ENCODE assay signal across 12 cellular contexts in the genomic region with DNA sequence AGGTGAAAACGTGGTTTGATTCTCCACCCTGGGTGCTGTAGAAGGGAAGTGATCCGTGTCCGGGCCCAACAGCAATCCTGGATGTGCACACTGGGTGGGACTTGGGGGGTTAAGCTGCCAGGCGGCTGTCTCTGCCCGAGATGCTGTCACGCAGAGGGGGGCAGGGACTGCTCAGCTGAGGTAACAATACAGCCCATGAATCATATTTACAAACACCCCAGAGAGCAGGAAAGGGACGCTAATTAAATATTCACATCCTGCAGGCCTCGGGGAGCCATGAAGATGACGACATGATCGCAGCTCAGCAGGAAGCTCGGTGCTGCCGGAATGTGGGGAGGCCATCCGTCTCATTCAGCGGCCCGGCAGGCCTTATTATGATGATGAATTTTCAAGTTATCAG. TPM values are rescaled to one million over a fixed set of nuclear protein-coding genes. Genes with fewer than 3 reads are reported as not detected.
A peak's percentile ranks its signal among the peaks of the same experiment; 100 is the strongest.
DNase-seq lines count a peak whose midpoint lies in the region; ATAC-seq, FAIRE-seq and TF ChIP-seq lines count a peak whose summit lies in the region.
"Had no signal": no experiment of that assay in that cellular context is flagged by ENCODE, and none has a peak within 500 bp of the region (broad histone marks: within the 10 kb centered on the region; RNA-seq: fewer than 3 reads in every experiment).

No MANE protein-coding gene starts in this region.

- H3K79me2 ChIP-seq in PC-3 (ENCODE audit: low read length) (no peaks in the 10 kb centered on the region), endothelial cell of umbilical vein (ENCODE audit: control insufficient read depth, insufficient read depth, low read length) (no peaks in the 10 kb centered on the region), osteoblast (ENCODE audit: insufficient read depth, low read length) (no peaks in the 10 kb centered on the region)

- no peak overlapping the region for H3K4me3 ChIP-seq in H7 (ENCODE audit: insufficient read depth, low read depth, low read length)
- no peak overlapping the region for H3K4me3 ChIP-seq in PC-3 (ENCODE audit: low read length)
- no peak overlapping the region for H3K4me3 ChIP-seq in endothelial cell of umbilical vein (replicated peaks in 1 of 3; ENCODE audit: insufficient read depth in 1 of 3, low read depth in 1 of 3, low read length in 3 of 3)
- H3K4me3 ChIP-seq in osteoblast (ENCODE audit: insufficient read depth, low read length), result no peak overlapping the region
- no peak overlapping the region for H3K4me3 ChIP-seq in sigmoid colon

- dilution Hi-C loops in endothelial cell of umbilical vein (cut with MboI; ENCODE audit: extremely low pct_ligation_motif_present, low sequenced_read_pairs), result no loop called here

- H3K4me1 ChIP-seq in PC-3 (ENCODE audit: insufficient read depth, low read length) (peaks cover 13% of the 10 kb centered on the region), endothelial cell of umbilical vein (ENCODE audit: control insufficient read depth, extremely low read depth, insufficient read depth, low read length) (peaks cover 16% of the 10 kb centered on the region), osteoblast (ENCODE audit: insufficient read depth, low read length) (no peaks in the 10 kb centered on the region), sigmoid colon (peaks cover 0 to 10% (median 0%) of the 10 kb centered on the region in 4 donors)

- H3K27ac ChIP-seq in PC-3 (ENCODE audit: low read length) (peak overlapping the region; percentile 71), endothelial cell of umbilical vein (ENCODE audit: insufficient read depth, low read depth, low read length) (peak overlapping the region; percentile 92), osteoblast (ENCODE audit: low read depth, low read length) (no peak overlapping the region), sigmoid colon (no peak overlapping the region)

- ATAC-seq in PC-3, result peak; percentile 86
- no peak for ATAC-seq in HG03045 (IDR thresholded peaks at IDR 0.05; ENCODE audit: unreplicated experiment)
- no peak for ATAC-seq in HG02840 (IDR thresholded peaks at IDR 0.05; ENCODE audit: low FRiP score, unreplicated experiment)
- no peak for ATAC-seq in GM21360 (IDR thresholded peaks at IDR 0.05; ENCODE audit: unreplicated experiment)

- BruUV-seq in PC-3 (replicated peaks; lab: Mats Ljungman, UMichigan) (no TSS peak), endothelial cell of umbilical vein (replicated peaks; lab: Mats Ljungman, UMichigan) (no TSS peak)

- H3F3A ChIP-seq in PC-3 (ENCODE audit: low read length, unreplicated experiment), result no peaks in the 10 kb centered on the region

- 77 to 80% methylated on average over 15 of the region's 15 CpGs for WGBS in sigmoid colon, 2 donors

- peak overlapping the region; percentile 64 for H3K9ac ChIP-seq in PC-3 (ENCODE audit: low read length)
- H3K9ac ChIP-seq in endothelial cell of umbilical vein (replicated peaks; ENCODE audit: extremely low read depth, insufficient read depth, low read length), result peak overlapping the region; percentile 77

- H3K4me2 ChIP-seq in PC-3 (ENCODE audit: low read length) (peak overlapping the region; percentile 46), endothelial cell of umbilical vein (ENCODE audit: insufficient read depth, low read length) (peak overlapping the region; percentile 29), osteoblast (ENCODE audit: insufficient read depth, low read length) (no peak overlapping the region)

- CTCF ChIA-PET in PC-3 (lab: Charles Lee), result no interaction called here
- CTCF ChIA-PET in endothelial cell of umbilical vein (lab: Charles Lee), result interaction anchor here (0.9 to 2.5 kb wide), 4 partner anchors 10 to 101 kb away, joined by 4 to 9 read pairs (median 4); no protein-coding TSS in a partner anchor

- H3K27me3 ChIP-seq in H7 (ENCODE audit: control insufficient read depth, insufficient read depth, low read length) (no peaks in the 10 kb centered on the region), PC-3 (ENCODE audit: low read length) (no peaks in the 10 kb centered on the region), endothelial cell of umbilical vein (ENCODE audit: control insufficient read depth in 2 of 2, insufficient read depth in 2 of 2, low read length in 2 of 2) (no peaks in the 10 kb centered on the region), osteoblast (ENCODE audit: insufficient read depth, low read length) (peaks cover 3% of the 10 kb centered on the region), sigmoid colon (no peaks in the 10 kb centered on the region)

- H2AFZ ChIP-seq in PC-3 (ENCODE audit: low read length), result peak overlapping the region; percentile 75
- H2AFZ ChIP-seq in endothelial cell of umbilical vein (ENCODE audit: low read depth, low read length), result peak overlapping the region; percentile 93
- peak overlapping the region; percentile 28 for H2AFZ ChIP-seq in osteoblast (ENCODE audit: low read length)

- intact Hi-C loops in PC-3 (cut with micrococcal nuclease), result no loop called here
- intact Hi-C loops in endothelial cell of umbilical vein (cut with micrococcal nuclease), result loop anchor here (1.0 kb wide), 2 partner anchors 23 to 116 kb away; a partner anchor contains a TSS
- intact Hi-C loops in sigmoid colon (cut with DNase I), result no loop called here

- no peak for TF ChIP-seq CTCF in PC-3 (conservative IDR thresholded peaks at IDR 0.05; ENCODE audit: low read depth, low read length)
- TF ChIP-seq CTCF in endothelial cell of umbilical vein (IDR thresholded peaks at IDR 0.05; ENCODE audit: extremely low read depth in 1 of 2, insufficient read depth in 1 of 2, low read depth in 1 of 2, low read length in 2 of 2), result no peak
- no peak for TF ChIP-seq CTCF in osteoblast (IDR thresholded peaks at IDR 0.05; ENCODE audit: extremely low read depth, low read depth, low read length)
- no peak for TF ChIP-seq CTCF in sigmoid colon (IDR thresholded peaks at IDR 0.05)

- POLR2A ChIA-PET in PC-3 (lab: Charles Lee; ENCODE audit: unreplicated experiment), result no interaction called here
- POLR2A ChIA-PET in endothelial cell of umbilical vein (lab: Charles Lee), result no interaction called here

- H4K20me1 ChIP-seq in PC-3 (ENCODE audit: low read length) (no peaks in the 10 kb centered on the region), endothelial cell of umbilical vein (replicated peaks; ENCODE audit: control insufficient read depth, extremely low read depth, insufficient read depth, low read length) (no peaks in the 10 kb centered on the region), osteoblast (ENCODE audit: insufficient read depth, low read length) (no peaks in the 10 kb centered on the region)

- DNase-seq in H7 (peak; percentile 76), PC-3 (peak; percentile 68), endothelial cell of umbilical vein (ENCODE audit: low read depth, low spot score) (peak; percentile 92), osteoblast (ENCODE audit: insufficient read length, low spot score, missing footprints) (peak; percentile 86), sigmoid colon (no peak)
- DNase-seq: activated naive CD4-positive, alpha-beta T cell; DND-41; NCI-H510A had no signal

- peak; percentile 60 for TF ChIP-seq POLR2A in endothelial cell of umbilical vein (IDR thresholded peaks at IDR 0.05; ENCODE audit: low read depth, low read length)
- TF ChIP-seq POLR2A in sigmoid colon (IDR thresholded peaks at IDR 0.05), result no peak

- H3K9me3 ChIP-seq in PC-3 (ENCODE audit: low read length) (no peaks in the 10 kb centered on the region), endothelial cell of umbilical vein (replicated peaks; ENCODE audit: control insufficient read depth, insufficient read depth, low read length) (no peaks in the 10 kb centered on the region), osteoblast (ENCODE audit: low read depth, low read length) (no peaks in the 10 kb centered on the region), sigmoid colon (no peaks in the 10 kb centered on the region)

- no peaks in the 10 kb centered on the region for H3K36me3 ChIP-seq in H7 (replicated peaks; ENCODE audit: control insufficient read depth, insufficient read depth, low read length)
- H3K36me3 ChIP-seq in PC-3 (ENCODE audit: low read depth, low read length), result no peaks in the 10 kb centered on the region
- no peaks in the 10 kb centered on the region for H3K36me3 ChIP-seq in endothelial cell of umbilical vein (ENCODE audit: control insufficient read depth in 2 of 2, extremely low read depth in 1 of 2, insufficient read depth in 2 of 2, low read length in 2 of 2)
- no peaks in the 10 kb centered on the region for H3K36me3 ChIP-seq in osteoblast (ENCODE audit: insufficient read depth, low read length)
- no peaks in the 10 kb centered on the region for H3K36me3 ChIP-seq in sigmoid colon

- FAIRE-seq in endothelial cell of umbilical vein (lab: Jason Lieb, UNC), result peak; percentile 99

- no peaks in the 10 kb centered on the region for H3K9me2 ChIP-seq in PC-3 (replicated peaks; ENCODE audit: low read length)

- TF ChIP-seq EP300 in sigmoid colon (IDR thresholded peaks at IDR 0.05), result no peak

- H3K9me1 ChIP-seq in endothelial cell of umbilical vein (replicated peaks; ENCODE audit: control insufficient read depth, extremely low read depth, insufficient read depth, low read length), result no peaks in the 10 kb centered on the region

RNA-seq across cellular contexts. Expression of a gene that starts 17.9 kb away (rescaled TPM):
- total RNA-seq in H7 (2014; rRNA removed; shearing (Covaris generic)), result 744 and 864 TPM in 2 replicates
- total RNA-seq in PC-3 (2014; rRNA removed) (not detected in 2 replicates), endothelial cell of umbilical vein (not detected in 2 replicates), osteoblast (not detected in 2 replicates), sigmoid colon (1 to 10 TPM; 2.1 to 8.2 (median 5.3) TPM)
- polyA plus RNA-seq in endothelial cell of umbilical vein (0.11 TPM in 1 of 2 replicates, not detected in the other), sigmoid colon (1 to 10 TPM in 1 of 3 donors, not detected in 2; 3.3 TPM)
- not detected in 2 replicates for polyA plus RNA-seq in endothelial cell of umbilical vein (2011; cell fraction: cytosol; rRNA removed)
- not detected in 2 replicates for polyA plus RNA-seq in endothelial cell of umbilical vein (2011; cell fraction: nucleus; rRNA removed)
- 0.24 TPM in 1 of 2 replicates, not detected in the other for polyA plus RNA-seq in endothelial cell of umbilical vein (2012)
- polyA minus RNA-seq in endothelial cell of umbilical vein, result not detected in 2 replicates
- not detected for polyA minus RNA-seq in endothelial cell of umbilical vein (2011; cell fraction: cytosol; rRNA and poly(A)+ RNA removed)
- polyA minus RNA-seq in endothelial cell of umbilical vein (2011; cell fraction: nucleus; rRNA and poly(A)+ RNA removed), result not detected in 2 replicates
- total RNA-seq: mononuclear cell had no signal

RNA-seq across cellular contexts. Expression of a gene that starts 22.8 kb away (rescaled TPM):
- total RNA-seq in H7 (2014; rRNA removed; shearing (Covaris generic)), result 64.0 and 87.1 TPM in 2 replicates
- total RNA-seq in PC-3 (2014; rRNA removed) (54.7 and 56.1 TPM in 2 replicates), endothelial cell of umbilical vein (49.0 and 49.7 TPM in 2 replicates), osteoblast (62.6 and 64.8 TPM in 2 replicates), sigmoid colon (10 to 100 TPM; 43.2 to 58.2 (median 52.0) TPM)
- polyA plus RNA-seq in endothelial cell of umbilical vein (74.0 and 95.0 TPM in 2 replicates), sigmoid colon (10 to 100 TPM; 50.4 to 81.1 (median 63.3) TPM)
- 86.5 and 99.7 TPM in 2 replicates for polyA plus RNA-seq in endothelial cell of umbilical vein (2011; cell fraction: cytosol; rRNA removed)
- 66.4 and 84.1 TPM in 2 replicates for polyA plus RNA-seq in endothelial cell of umbilical vein (2011; cell fraction: nucleus; rRNA removed)
- 54.4 and 66.1 TPM in 2 replicates for polyA plus RNA-seq in endothelial cell of umbilical vein (2012)
- 48.1 and 54.5 TPM in 2 replicates for polyA minus RNA-seq in endothelial cell of umbilical vein
- 55.4 TPM for polyA minus RNA-seq in endothelial cell of umbilical vein (2011; cell fraction: cytosol; rRNA and poly(A)+ RNA removed)
- polyA minus RNA-seq in endothelial cell of umbilical vein (2011; cell fraction: nucleus; rRNA and poly(A)+ RNA removed), result 17.9 and 23.5 TPM in 2 replicates

RNA-seq across cellular contexts. Expression of a gene that starts 57.9 kb away (rescaled TPM):
- 0.03 and 0.11 TPM in 2 replicates for total RNA-seq in H7 (2014; rRNA removed; shearing (Covaris generic))
- total RNA-seq in PC-3 (2014; rRNA removed), result 1.3 and 5.4 TPM in 2 replicates
- total RNA-seq in endothelial cell of umbilical vein, result 20.2 and 21.3 TPM in 2 replicates
- polyA plus RNA-seq in endothelial cell of umbilical vein, result 15.4 and 17.3 TPM in 2 replicates
- polyA plus RNA-seq in endothelial cell of umbilical vein (2011; cell fraction: cytosol; rRNA removed), result 13.4 and 14.1 TPM in 2 replicates
- polyA plus RNA-seq in endothelial cell of umbilical vein (2011; cell fraction: nucleus; rRNA removed), result 68.7 and 87.4 TPM in 2 replicates
- 19.1 and 23.7 TPM in 2 replicates for polyA plus RNA-seq in endothelial cell of umbilical vein (2012)
- 19.5 and 20.5 TPM in 2 replicates for polyA minus RNA-seq in endothelial cell of umbilical vein
- 27.0 TPM for polyA minus RNA-seq in endothelial cell of umbilical vein (2011; cell fraction: cytosol; rRNA and poly(A)+ RNA removed)
- polyA minus RNA-seq in endothelial cell of umbilical vein (2011; cell fraction: nucleus; rRNA and poly(A)+ RNA removed), result 18.5 and 21.6 TPM in 2 replicates
- 2.1 and 2.2 TPM in 2 replicates for total RNA-seq in osteoblast
- total RNA-seq in sigmoid colon, result 10 to 100 TPM in 3 of 4 donors, 1 to 10 TPM in 1; 7.4 to 17.8 (median 11.4) TPM
- 10 to 100 TPM; 16.8 to 26.1 (median 21.8) TPM for polyA plus RNA-seq in sigmoid colon

Comparison
In these comparisons a context has a peak if more than half of its experiments do, and no peak if none do; other contexts are left out.
1. H2AFZ ChIP-seq: peak in every context shown above with its lines; median percentile 93 in endothelial cell of umbilical vein; 75 in PC-3; 28 in osteoblast.
2. H3K27ac ChIP-seq: peak in PC-3 (single experiment) and endothelial cell of umbilical vein (single experiment); none in osteoblast (single experiment) and sigmoid colon (0 of 4).
3. RNA of a gene that starts 17.9 kb away (total RNA-seq): 744 to 864 TPM in H7; 2.1 to 8.2 TPM in sigmoid colon, not detected in PC-3, not detected in endothelial cell of umbilical vein and not detected in osteoblast; every median in the first group is over 10 times any median in the second.